Comparison of ENCODE assay signal across 9 cellular contexts in the genomic region with DNA sequence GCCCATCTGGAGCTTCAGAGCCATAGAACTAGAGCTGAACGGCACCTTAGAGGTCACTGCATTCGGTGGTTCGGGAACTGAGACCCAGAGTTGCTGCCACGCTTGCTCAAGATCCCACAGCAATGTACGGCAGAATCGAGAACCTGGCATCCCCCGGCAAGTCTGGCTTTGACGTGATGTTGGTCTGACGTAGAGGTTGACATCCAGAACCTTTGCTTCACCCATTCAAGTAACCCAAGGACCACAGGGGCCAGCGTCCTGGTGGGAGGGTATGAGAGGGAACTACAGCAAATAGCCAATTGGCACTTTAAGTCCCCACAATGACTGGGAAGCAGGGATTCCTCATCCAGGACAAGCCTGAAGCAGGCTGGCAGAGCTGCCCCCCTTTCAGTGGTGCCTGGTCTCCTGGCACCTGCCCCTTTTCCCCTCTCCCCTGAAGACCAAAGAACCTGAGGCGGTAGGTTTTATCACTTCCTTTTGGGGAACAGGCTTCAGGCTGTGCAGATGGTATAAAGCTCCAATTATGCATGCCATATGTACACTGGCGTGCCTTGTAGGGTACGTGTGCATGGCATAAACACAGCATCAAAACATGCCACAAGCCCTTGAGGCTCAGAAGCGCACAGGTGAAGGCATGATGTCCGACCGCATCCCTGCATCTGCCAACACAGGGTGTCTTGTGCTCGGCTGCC. TPM values are rescaled to one million over a fixed set of nuclear protein-coding genes. Genes with fewer than 3 reads are reported as not detected.
DNase-seq lines count a peak whose midpoint lies in the region; ATAC-seq and TF ChIP-seq lines count a peak whose summit lies in the region.
"Had no signal": no experiment of that assay in that cellular context is flagged by ENCODE, and none has a peak within 500 bp of the region (broad histone marks: within the 10 kb centered on the region; RNA-seq: fewer than 3 reads in every experiment).

No MANE protein-coding gene starts in this region.

- no peak for DNase-seq in HFFc6
- no peak for DNase-seq in WERI-Rb-1
- DNase-seq in activated CD8-positive, alpha-beta memory T cell treated with anti-CD3 and anti-CD28 coated beads, Interleukin-2, amount 10 ng/mL, durations not matched to agents 7 days and 5 days: no peak
- no peak for DNase-seq in stimulated activated naive CD4-positive, alpha-beta T cell (lab: John Stamatoyannopoulos, UW)
- no peak for DNase-seq in activated CD4-positive, alpha-beta T cell treated with anti-CD3 and anti-CD28 coated beads, Interleukin-2, amount 50 U/mL, for 4 hours
- no peak for DNase-seq in DMS153 treated with DMSO at 0.1 percent for 48 hours (lab: John Stamatoyannopoulos, UW; ENCODE audit: unreplicated experiment)

- no peak for ATAC-seq in activated CD8-positive, alpha-beta memory T cell treated with anti-CD3 and anti-CD28 coated beads, Interleukin-2, amount 10 ng/mL, durations not matched to agents 7 days and 5 days

- H3K36me3 Mint-ChIP-seq in HFFc6 (ENCODE audit: low read depth): peaks cover 9% of the 10 kb centered on the region
- H3K36me3 Mint-ChIP-seq in activated CD8-positive, alpha-beta memory T cell treated with anti-CD3 and anti-CD28 coated beads, Interleukin-2, amount 10 ng/mL, durations not matched to agents 7 days and 5 days: no peaks in the 10 kb centered on the region
- H3K36me3 Mint-ChIP-seq: IgD-negative memory B cell had no signal

- H3K27me3 ChIP-seq in WERI-Rb-1 (ENCODE audit: insufficient read depth, low read depth, severe bottlenecking) (no peaks in the 10 kb centered on the region), liver (ENCODE audit: control insufficient read depth in 4 of 4, insufficient read depth in 4 of 4, low read length in 3 of 4) (no peaks in the 10 kb centered on the region), stomach smooth muscle (ENCODE audit: control insufficient read depth in 1 of 2, insufficient read depth in 2 of 2, low read length in 2 of 2) (no peaks in the 10 kb centered on the region)

- no peaks in the 10 kb centered on the region for H3K9me3 ChIP-seq in WERI-Rb-1 (ENCODE audit: severe bottlenecking)
- H3K9me3 ChIP-seq in liver (ENCODE audit: control insufficient read depth in 4 of 4, low read length in 3 of 4): no peaks in the 10 kb centered on the region
- H3K9me3 ChIP-seq in stomach smooth muscle (ENCODE audit: control insufficient read depth in 2 of 2, low read length in 2 of 2): no peaks in the 10 kb centered on the region

- peak overlapping the region; percentile 46; the same call in 1 of the 2 replicates for H3K27ac Mint-ChIP-seq in HFFc6
- no peak overlapping the region for H3K27ac Mint-ChIP-seq in activated CD8-positive, alpha-beta memory T cell treated with anti-CD3 and anti-CD28 coated beads, Interleukin-2, amount 10 ng/mL, durations not matched to agents 7 days and 5 days
- H3K27ac Mint-ChIP-seq: IgD-negative memory B cell had no signal

- H3K27ac ChIP-seq in WERI-Rb-1 (peak overlapping the region; percentile 62), liver (ENCODE audit: low read depth in 1 of 2, low read length in 2 of 2) (peak overlapping the region; percentile 38 to 73), stomach smooth muscle (ENCODE audit: low read length) (peak overlapping the region; percentile 76)

- H3K4me1 ChIP-seq in liver (ENCODE audit: control insufficient read depth in 4 of 4, insufficient read depth in 4 of 4, low read length in 3 of 4): peaks cover 6 to 54% (median 40%) of the 10 kb centered on the region in 4 donors
- peaks cover 33% of the 10 kb centered on the region for H3K4me1 ChIP-seq in stomach smooth muscle (ENCODE audit: control insufficient read depth, insufficient read depth, low read length)

- 78% methylated on average over 17 of the region's 17 CpGs for WGBS in liver

- no peak for TF ChIP-seq CTCF in HFFc6 (IDR thresholded peaks at IDR 0.05)
- TF ChIP-seq CTCF in WERI-Rb-1 (IDR thresholded peaks at IDR 0.05; ENCODE audit: low read depth, low read length): no peak
- no peak for TF ChIP-seq CTCF in liver (IDR thresholded peaks at IDR 0.05; ENCODE audit: low read depth, low read length, missing input control)

- CTCF ChIA-PET in activated CD8-positive, alpha-beta memory T cell treated with anti-CD3 and anti-CD28 coated beads, Interleukin-2, amount 10 ng/mL, durations not matched to agents 7 days and 5 days (lab: Charles Lee): interaction anchor here (1.3 kb wide), 1 partner anchor 129 kb away, joined by 4 read pairs; no protein-coding TSS in a partner anchor

- H3K4me3 Mint-ChIP-seq in HFFc6: no peak overlapping the region; the same call in 1 of the 2 replicates
- no peak overlapping the region for H3K4me3 Mint-ChIP-seq in activated CD8-positive, alpha-beta memory T cell treated with anti-CD3 and anti-CD28 coated beads, Interleukin-2, amount 10 ng/mL, durations not matched to agents 7 days and 5 days

- no peaks in the 10 kb centered on the region; the same call in 1 of the 2 replicates for H3K9me3 Mint-ChIP-seq in HFFc6
- H3K9me3 Mint-ChIP-seq in activated CD8-positive, alpha-beta memory T cell treated with anti-CD3 and anti-CD28 coated beads, Interleukin-2, amount 10 ng/mL, durations not matched to agents 7 days and 5 days (ENCODE audit: low read depth): no peaks in the 10 kb centered on the region
- H3K9me3 Mint-ChIP-seq: IgD-negative memory B cell had no signal

- H3K4me1 Mint-ChIP-seq in HFFc6 (ENCODE audit: low read depth): peaks cover 26% of the 10 kb centered on the region
- H3K4me1 Mint-ChIP-seq in activated CD8-positive, alpha-beta memory T cell treated with anti-CD3 and anti-CD28 coated beads, Interleukin-2, amount 10 ng/mL, durations not matched to agents 7 days and 5 days: no peaks in the 10 kb centered on the region
- H3K4me1 Mint-ChIP-seq: IgD-negative memory B cell had no signal

- H3K4me3 ChIP-seq in WERI-Rb-1 (ENCODE audit: low read depth, low read length) (0 out of 2 replicates have a peak overlapping the region, but pooled peaks have one; percentile 43), liver (ENCODE audit: low read depth in 1 of 3, low read length in 3 of 3) (no peak overlapping the region), stomach smooth muscle (ENCODE audit: low read length in 2 of 2) (peak overlapping the region; percentile 84 to 96)

- TF ChIP-seq RAD21 in liver (IDR thresholded peaks at IDR 0.05): no peak

- no peaks in the 10 kb centered on the region for H3K36me3 ChIP-seq in WERI-Rb-1
- peaks cover 0 to 4% (median 0%) of the 10 kb centered on the region in 4 donors for H3K36me3 ChIP-seq in liver (ENCODE audit: control insufficient read depth in 4 of 4, insufficient read depth in 3 of 4, low read depth in 1 of 4, low read length in 3 of 4)
- H3K36me3 ChIP-seq in stomach smooth muscle (ENCODE audit: control insufficient read depth in 2 of 2, insufficient read depth in 2 of 2, low read length in 2 of 2): no peaks in the 10 kb centered on the region

- H3K27me3 Mint-ChIP-seq in HFFc6 (ENCODE audit: insufficient read depth): peaks cover 4% of the 10 kb centered on the region
- H3K27me3 Mint-ChIP-seq in activated CD8-positive, alpha-beta memory T cell treated with anti-CD3 and anti-CD28 coated beads, Interleukin-2, amount 10 ng/mL, durations not matched to agents 7 days and 5 days: peaks cover 24% of the 10 kb centered on the region

- no peak overlapping the region for H3K9ac ChIP-seq in liver (ENCODE audit: low read depth in 1 of 2, low read length in 2 of 2)
- H3K9ac ChIP-seq in stomach smooth muscle (ENCODE audit: low read length in 2 of 2): peak overlapping the region; percentile 47 to 48

TF ChIP-seq in liver, 16 proteins besides CTCF, POLR2A, EP300 and RAD21:
- no peak for TF ChIP-seq HNF4G (IDR thresholded peaks at IDR 0.05)
- TF ChIP-seq YY1 (IDR thresholded peaks at IDR 0.05): no peak
- no peak for TF ChIP-seq FOXA1 (IDR thresholded peaks at IDR 0.05)
- TF ChIP-seq, protein P1, sequence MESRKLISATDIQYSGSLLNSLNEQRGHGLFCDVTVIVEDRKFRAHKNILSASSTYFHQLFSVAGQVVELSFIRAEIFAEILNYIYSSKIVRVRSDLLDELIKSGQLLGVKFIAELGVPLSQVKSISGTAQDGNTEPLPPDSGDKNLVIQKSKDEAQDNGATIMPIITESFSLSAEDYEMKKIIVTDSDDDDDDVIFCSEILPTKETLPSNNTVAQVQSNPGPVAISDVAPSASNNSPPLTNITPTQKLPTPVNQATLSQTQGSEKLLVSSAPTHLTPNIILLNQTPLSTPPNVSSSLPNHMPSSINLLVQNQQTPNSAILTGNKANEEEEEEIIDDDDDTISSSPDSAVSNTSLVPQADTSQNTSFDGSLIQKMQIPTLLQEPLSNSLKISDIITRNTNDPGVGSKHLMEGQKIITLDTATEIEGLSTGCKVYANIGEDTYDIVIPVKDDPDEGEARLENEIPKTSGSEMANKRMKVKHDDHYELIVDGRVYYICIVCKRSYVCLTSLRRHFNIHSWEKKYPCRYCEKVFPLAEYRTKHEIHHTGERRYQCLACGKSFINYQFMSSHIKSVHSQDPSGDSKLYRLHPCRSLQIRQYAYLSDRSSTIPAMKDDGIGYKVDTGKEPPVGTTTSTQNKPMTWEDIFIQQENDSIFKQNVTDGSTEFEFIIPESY (IDR thresholded peaks at IDR 0.05): no peak
- TF ChIP-seq, protein P2, sequence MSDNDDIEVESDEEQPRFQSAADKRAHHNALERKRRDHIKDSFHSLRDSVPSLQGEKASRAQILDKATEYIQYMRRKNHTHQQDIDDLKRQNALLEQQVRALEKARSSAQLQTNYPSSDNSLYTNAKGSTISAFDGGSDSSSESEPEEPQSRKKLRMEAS (IDR thresholded peaks at IDR 0.05): no peak
- no peak for TF ChIP-seq TAF1 (conservative IDR thresholded peaks at IDR 0.05)
- no peak for TF ChIP-seq FOXA2 (IDR thresholded peaks at IDR 0.05)
- TF ChIP-seq NR2F2 (IDR thresholded peaks at IDR 0.05): no peak
- no peak for TF ChIP-seq RXRA (IDR thresholded peaks at IDR 0.05)
- no peak for TF ChIP-seq SP1 (IDR thresholded peaks at IDR 0.05)
- TF ChIP-seq JUND (IDR thresholded peaks at IDR 0.05): no peak
TF ChIP-seq in liver: peak in this region for 0.

RNA-seq across cellular contexts. Expression of a gene that starts 15.3 kb away (rescaled TPM):
- total RNA-seq in HFFc6 (2021; fragmentation: NEBNext Ultra II Directional; extraction: Animal tissue kit (Norgen Biotek cat#: 25700)): 10 to 100 TPM in 2 of 6 experiments, 1 to 10 TPM in 4; 7.4 to 10.6 (median 9.4) TPM
- 10 to 100 TPM in 1 of 2 donors, 1 to 10 TPM in 1; 8.8 to 16.2 TPM for total RNA-seq in liver
- 10 to 100 TPM in 1 of 2 donors, 1 to 10 TPM in 1; 5.7 to 11.6 TPM for polyA plus RNA-seq in liver
- total RNA-seq in activated CD8-positive, alpha-beta memory T cell treated with anti-CD3 and anti-CD28 coated beads, Interleukin-2, amount 10 ng/mL, durations not matched to agents 7 days and 5 days: 1 to 10 TPM; 1.4 to 2.0 TPM

Comparison
In these comparisons a context has a peak if more than half of its experiments do, and no peak if none do; other contexts are left out.
1. H3K4me3 ChIP-seq: peak in WERI-Rb-1 (single experiment) and stomach smooth muscle (2 of 2); none in liver (0 of 3).
2. H3K9ac ChIP-seq: peak in stomach smooth muscle (2 of 2); none in liver (0 of 2).
3. Peak in every context shown above with its lines, with median percentiles within 50 percentile points of each other: H3K27ac ChIP-seq.